Comparison of ENCODE assay signal across 15 cellular contexts in genomic region chr14:104084251-104085002, GRCh38. TPM values are rescaled to one million over a fixed set of nuclear protein-coding genes. Genes with fewer than 3 reads are reported as not detected.
DNase-seq lines count a peak whose midpoint lies in the region; ATAC-seq and TF ChIP-seq lines count a peak whose summit lies in the region.
"Had no signal": no experiment of that assay in that cellular context is flagged by ENCODE, and none has a peak within 500 bp of the region (broad histone marks: within the 10 kb centered on the region; RNA-seq: fewer than 3 reads in every experiment).

No MANE protein-coding gene starts in this region.

- H3K4me1 Mint-ChIP-seq in activated T-cell treated with anti-CD3 and anti-CD28 coated beads, Interleukin-2, amount 50 U/mL, for 4 hours (ENCODE audit: low read depth), result peaks cover 2% of the 10 kb centered on the region
- H3K4me1 Mint-ChIP-seq in stimulated activated effector memory CD8-positive, alpha-beta T cell treated with anti-CD3 and anti-CD28 coated beads, Interleukin-12 subunit alpha, Interleukin-12 subunit beta, amount 100 ng/mL, for 72 hours, result no peaks in the 10 kb centered on the region

- peak overlapping the region; percentile 23 for H3K27ac ChIP-seq in mesodermal cell (ENCODE audit: low read depth, low read length, severe bottlenecking)
- H3K27ac ChIP-seq: 22Rv1, dorsolateral prefrontal cortex, pancreas had no signal

- TF ChIP-seq CTCF in choroid plexus epithelial cell (conservative IDR thresholded peaks at IDR 0.05; ENCODE audit: low read depth, low read length), result no peak

- WGBS in mesodermal cell (ENCODE audit: insufficient coverage in 2 of 2), 2 experiments, result 91 to 98% methylated on average over 8 to 15 of the region's 16 CpGs

- no peaks in the 10 kb centered on the region for H3K36me3 Mint-ChIP-seq in activated T-cell treated with anti-CD3 and anti-CD28 coated beads, Interleukin-2, amount 50 U/mL, for 4 hours (ENCODE audit: insufficient read depth)
- H3K36me3 Mint-ChIP-seq in stimulated activated effector memory CD8-positive, alpha-beta T cell treated with anti-CD3 and anti-CD28 coated beads, Interleukin-12 subunit alpha, Interleukin-12 subunit beta, amount 100 ng/mL, for 72 hours, result no peaks in the 10 kb centered on the region

- H3K4me3 Mint-ChIP-seq in activated T-cell treated with anti-CD3 and anti-CD28 coated beads, Interleukin-2, amount 50 U/mL, for 4 hours, result peak overlapping the region; percentile 21
- peak overlapping the region; percentile 17 for H3K4me3 Mint-ChIP-seq in stimulated activated effector memory CD8-positive, alpha-beta T cell treated with anti-CD3 and anti-CD28 coated beads, Interleukin-12 subunit alpha, Interleukin-12 subunit beta, amount 100 ng/mL, for 72 hours
- H3K4me3 Mint-ChIP-seq: activated CD8-positive, alpha-beta T cell treated with anti-CD3 and anti-CD28 coated beads, Interleukin-2, amount 10 ng/mL, durations not matched to agents 7 days and 5 days had no signal

- H3K4me1 ChIP-seq in mesodermal cell (ENCODE audit: control insufficient read depth, insufficient read depth, low read length, poor library complexity, severe bottlenecking), result no peaks in the 10 kb centered on the region
- H3K4me1 ChIP-seq: pancreas had no signal

- no peaks in the 10 kb centered on the region for H3K36me3 ChIP-seq in mesodermal cell (ENCODE audit: control insufficient read depth, insufficient read depth, low read length)
- H3K36me3 ChIP-seq: pancreas had no signal

- H3K27ac Mint-ChIP-seq in stimulated activated effector memory CD8-positive, alpha-beta T cell treated with anti-CD3 and anti-CD28 coated beads, Interleukin-12 subunit alpha, Interleukin-12 subunit beta, amount 100 ng/mL, for 72 hours, result no peak overlapping the region
- H3K27ac Mint-ChIP-seq: activated CD8-positive, alpha-beta T cell treated with anti-CD3 and anti-CD28 coated beads, Interleukin-2, amount 10 ng/mL, durations not matched to agents 7 days and 5 days; activated T-helper 2 cell treated with anti-CD3 and anti-CD28 coated beads, Interferon-gamma antibody, Interleukin-2, Interleukin-4, amounts not matched to agents 10 μg/mL and 5 μg/mL and 100 μg/mL, durations not matched to agents 14 hours and 24 hours and 36 hours had no signal

- H3K27me3 Mint-ChIP-seq in activated T-cell treated with anti-CD3 and anti-CD28 coated beads, Interleukin-2, amount 50 U/mL, for 4 hours (ENCODE audit: low read depth), result peaks cover 22% of the 10 kb centered on the region

- ATAC-seq in activated T-cell treated with anti-CD3 and anti-CD28 coated beads, Interleukin-2, amount 50 U/mL, for 4 hours, result no peak
- no peak for ATAC-seq in stimulated activated effector memory CD8-positive, alpha-beta T cell treated with anti-CD3 and anti-CD28 coated beads, Interleukin-12 subunit alpha, Interleukin-12 subunit beta, amount 100 ng/mL, for 72 hours

- H3K4me3 ChIP-seq in choroid plexus epithelial cell (ENCODE audit: low read depth, low read length) (no peak overlapping the region), mesodermal cell (ENCODE audit: extremely low read depth, insufficient read depth, low read length, poor library complexity, severe bottlenecking) (no peak overlapping the region)
- H3K4me3 ChIP-seq: dorsolateral prefrontal cortex, pancreas had no signal

- H3K9me3 ChIP-seq in mesodermal cell (ENCODE audit: control insufficient read depth, low read length), result no peaks in the 10 kb centered on the region
- H3K9me3 ChIP-seq: pancreas had no signal

- no peak for DNase-seq in activated T-cell treated with anti-CD3 and anti-CD28 coated beads, Interleukin-2, amount 50 U/mL, for 4 hours
- DNase-seq in activated T-cell treated with anti-CD3 and anti-CD28 coated beads, Interleukin-2, amount 50 U/mL, for 1 hour, result no peak
- DNase-seq in choroid plexus epithelial cell (ENCODE audit: low read depth) (peak; percentile 22), DMS153 treated with DMSO at 0.1 percent for 48 hours (lab: John Stamatoyannopoulos, UW; ENCODE audit: unreplicated experiment) (no peak), NCI-H1105 (lab: John Stamatoyannopoulos, UW) (no peak), NCI-H1105 treated with DMSO at 0.1 percent for 48 hours (lab: John Stamatoyannopoulos, UW) (no peak)
- DNase-seq in stimulated activated effector memory CD8-positive, alpha-beta T cell treated with anti-CD3 and anti-CD28 coated beads, Interleukin-12 subunit alpha, Interleukin-12 subunit beta, amount 100 ng/mL, for 72 hours (ENCODE audit: low spot score in 2 of 2), result no peak
- DNase-seq: activated CD8-positive, alpha-beta T cell treated with anti-CD3 and anti-CD28 coated beads, Interleukin-2, amount 10 ng/mL, durations not matched to agents 7 days and 5 days; NCI-H187 treated with DMSO at 0.1 percent for 48 hours had no signal

- H3K9me3 Mint-ChIP-seq in activated T-cell treated with anti-CD3 and anti-CD28 coated beads, Interleukin-2, amount 50 U/mL, for 4 hours, result no peaks in the 10 kb centered on the region
- H3K9me3 Mint-ChIP-seq in stimulated activated effector memory CD8-positive, alpha-beta T cell treated with anti-CD3 and anti-CD28 coated beads, Interleukin-12 subunit alpha, Interleukin-12 subunit beta, amount 100 ng/mL, for 72 hours, result no peaks in the 10 kb centered on the region
- H3K9me3 Mint-ChIP-seq: activated T-helper 2 cell treated with anti-CD3 and anti-CD28 coated beads, Interferon-gamma antibody, Interleukin-2, Interleukin-4, amounts not matched to agents 10 μg/mL and 5 μg/mL and 100 μg/mL, durations not matched to agents 14 hours and 24 hours and 36 hours had no signal

RNA-seq across cellular contexts. Expression of gene ASPG, which starts 1.1 kb away (rescaled TPM):
- total RNA-seq in activated T-cell treated with anti-CD3 and anti-CD28 coated beads, Interleukin-2, amount 50 U/mL, for 4 hours, result under 1 TPM in 1 of 3 donors, not detected in 2; 0.19 TPM
- 1.0 TPM for polyA plus RNA-seq in mesodermal cell (2013, experiment 1 of 2)
- 1.3 TPM for polyA plus RNA-seq in mesodermal cell (2013, experiment 2 of 2)
- total RNA-seq: activated CD8-positive, alpha-beta T cell treated with anti-CD3 and anti-CD28 coated beads, Interleukin-2, amount 10 ng/mL, durations not matched to agents 7 days and 5 days; activated T-helper 2 cell treated with anti-CD3 and anti-CD28 coated beads, Interferon-gamma antibody, Interleukin-2, Interleukin-4, amounts not matched to agents 10 μg/mL and 5 μg/mL and 100 μg/mL, durations not matched to agents 14 hours and 24 hours and 36 hours; lung microvascular endothelial cell had no signal

RNA-seq across cellular contexts. Expression of gene KIF26A, which starts 54.0 kb away (rescaled TPM):
- under 1 TPM; 0.24 to 0.86 (median 0.40) TPM for total RNA-seq in activated T-cell treated with anti-CD3 and anti-CD28 coated beads, Interleukin-2, amount 50 U/mL, for 4 hours
- polyA plus RNA-seq in mesodermal cell (2013, experiment 1 of 2), result 24.4 TPM
- polyA plus RNA-seq in mesodermal cell (2013, experiment 2 of 2), result 20.3 TPM
